Comparison of ENCODE assay signal across 13 cellular contexts in the genomic region with DNA sequence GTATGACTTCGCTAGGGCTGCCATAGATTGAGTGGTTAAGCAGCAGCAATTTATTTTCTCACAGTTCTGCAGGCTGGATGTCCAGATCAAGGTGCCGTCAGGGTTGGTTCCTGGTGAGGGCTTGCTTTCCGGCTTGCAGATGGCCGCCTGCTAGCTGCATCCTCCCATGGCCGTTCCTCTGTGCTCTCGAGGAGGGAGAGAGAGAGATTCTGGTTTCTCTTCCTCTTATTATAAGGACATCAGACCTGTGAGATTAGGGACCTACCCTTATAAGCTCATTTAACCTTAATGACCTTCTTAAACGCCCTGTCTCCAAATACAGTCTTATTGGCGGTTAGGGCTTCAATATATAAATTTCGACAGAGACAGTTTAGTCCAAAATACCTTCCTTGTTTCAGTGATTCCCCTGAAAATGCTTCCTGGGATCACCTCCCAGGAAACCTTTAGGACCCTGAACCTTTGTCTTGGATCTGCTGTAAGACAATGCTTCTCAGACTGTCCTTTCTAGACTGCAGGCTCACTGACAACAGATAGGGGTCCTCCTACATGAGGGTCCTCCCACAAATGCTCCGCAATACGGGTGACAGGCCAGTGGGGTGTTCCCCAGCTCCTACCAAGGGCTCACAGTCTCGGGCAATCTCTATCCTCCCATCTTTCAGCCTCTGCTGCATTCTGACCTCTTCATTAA.
"Had no signal": no experiment of that assay in that cellular context is flagged by ENCODE, and none has a peak within 500 bp of the region (broad histone marks: within the 10 kb centered on the region; RNA-seq: fewer than 3 reads in every experiment).

No MANE protein-coding gene starts in this region.

- H3K27ac ChIP-seq: heart left ventricle, parathyroid adenoma, VCaP had no signal

- H3K36me3 ChIP-seq: heart left ventricle had no signal

- FAIRE-seq: astrocyte, bronchial epithelial cell, frontal cortex, islet of Langerhans had no signal

- H3K4me3 ChIP-seq: heart left ventricle had no signal

- DNase-seq: activated CD4-positive, alpha-beta memory T cell treated with anti-CD3 and anti-CD28 coated beads for 36 hours; activated CD4-positive, alpha-beta T cell treated with anti-CD3 and anti-CD28 coated beads for 36 hours; activated CD8-positive, alpha-beta memory T cell treated with anti-CD3 and anti-CD28 coated beads, Interleukin-2, amount 10 ng/mL, durations not matched to agents 7 days and 5 days; activated naive CD4-positive, alpha-beta T cell treated with anti-CD3 and anti-CD28 coated beads, Interleukin-2, amount 10 ng/mL, durations not matched to agents 7 days and 5 days; activated T-cell treated with anti-CD3 and anti-CD28 coated beads, Interleukin-2, amount 50 U/mL, for 1 hour; heart left ventricle; naive thymus-derived CD4-positive, alpha-beta T cell had no signal

- H3K4me1 ChIP-seq: heart left ventricle, parathyroid adenoma had no signal
